In the genomic region with DNA sequence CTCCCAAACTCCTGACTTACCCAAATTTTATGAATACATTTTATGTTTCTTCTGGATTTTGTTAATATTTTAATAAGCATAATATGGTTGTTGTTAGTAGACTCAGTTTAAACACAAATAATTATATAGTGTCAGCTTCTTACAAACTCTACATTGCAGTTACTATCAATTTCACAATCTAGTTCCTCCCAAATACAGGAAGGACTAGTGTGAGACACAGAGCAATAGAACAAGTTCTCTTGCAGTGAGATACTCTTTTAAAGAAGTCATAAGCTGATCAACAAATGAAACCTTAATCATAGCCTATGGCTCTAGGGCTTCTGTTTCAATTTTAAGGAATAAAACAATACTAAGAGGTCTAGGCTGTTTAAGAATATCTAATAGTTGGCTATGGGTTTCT, we compare ENCODE assay signal across 25 cellular contexts.
"Had no signal": no experiment of that assay in that cellular context is flagged by ENCODE, and none has a peak within 500 bp of the region (broad histone marks: within the 10 kb centered on the region; RNA-seq: fewer than 3 reads in every experiment).

No MANE protein-coding gene starts in this region.

- DNase-seq: activated CD4-positive, alpha-beta T cell treated with anti-CD3 and anti-CD28 coated beads for 4 hours; activated CD8-positive, alpha-beta memory T cell treated with anti-CD3 and anti-CD28 coated beads, Interleukin-2, amount 50 U/mL, for 4 hours; activated CD8-positive, alpha-beta T cell treated with anti-CD3 and anti-CD28 coated beads for 36 hours; activated T-cell treated with anti-CD3 and anti-CD28 coated beads, Interleukin-2, amount 50 U/mL, for 72 hours; aorta; central memory CD4-positive, alpha-beta T cell; Karpas-422; NCI-H1105; NCI-H1436; NCI-H1694 treated with DMSO at 0.1 percent for 48 hours; NCI-H2081; NCI-H446; NCI-H524; OCI-M1; RPMI8226; T-cell; T-helper 2 cell; WERI-Rb-1 had no signal

- H3K9me3 ChIP-seq: breast epithelium, SJSA1 had no signal

- H3K36me3 ChIP-seq: breast epithelium, SJSA1, WERI-Rb-1 had no signal

- H3K4me1 ChIP-seq: breast epithelium, SJSA1 had no signal

- H3K4me3 ChIP-seq: breast epithelium, coronary artery, K562, SJSA1 had no signal

- ATAC-seq: activated CD8-positive, alpha-beta T cell treated with anti-CD3 and anti-CD28 coated beads for 36 hours; activated T-cell treated with anti-CD3 and anti-CD28 coated beads, Interleukin-2, amount 50 U/mL, for 72 hours; K562; Panc1; Right ventricle myocardium inferior; SK-N-SH treated with all-trans-retinoic acid at 6 μM for 48 hours; T-cell had no signal

- H3K27me3 ChIP-seq: breast epithelium had no signal

- H3K27ac ChIP-seq: breast epithelium, coronary artery, SJSA1, WERI-Rb-1 had no signal
